ENCODE assay signal across 8 cellular contexts in the genomic region with DNA sequence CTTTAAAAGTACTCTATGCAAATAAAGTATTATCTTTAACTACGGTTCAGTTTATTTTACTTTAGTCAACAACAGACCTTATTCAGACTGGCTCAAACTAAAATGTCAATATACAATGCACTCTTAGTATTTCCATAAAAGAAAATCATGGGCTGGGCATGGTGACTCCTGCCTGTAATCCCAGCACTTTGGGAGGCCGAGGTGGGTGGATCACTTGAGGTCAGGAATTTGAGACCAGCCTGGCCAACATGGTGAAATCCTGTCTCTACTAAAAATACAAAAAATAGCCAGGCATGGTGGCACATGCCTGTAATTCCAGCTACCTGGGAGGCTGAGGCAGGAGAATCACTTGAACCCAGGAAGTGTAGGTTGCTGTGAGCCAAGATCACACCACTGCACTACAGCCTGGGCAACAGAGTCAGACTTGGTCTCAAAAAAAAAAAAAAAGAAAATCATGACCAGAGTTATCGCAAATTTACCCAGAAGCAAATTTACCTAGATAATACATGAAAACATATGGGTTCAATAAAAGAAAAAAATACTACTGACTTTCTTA. TPM values are rescaled to one million over a fixed set of nuclear protein-coding genes. Genes with fewer than 3 reads are reported as not detected.
DNase-seq lines count a peak whose midpoint lies in the region; ATAC-seq and TF ChIP-seq lines count a peak whose summit lies in the region.
"Not testable (repeated sequence)": the region's sequence is repeated elsewhere in the genome, so short reads cannot be mapped to it uniquely, and the experiment has no call there.

No MANE protein-coding gene starts in this region.

- POLR2A ChIA-PET in OCI-LY7 (lab: Charles Lee); activated CD4-positive, alpha-beta T cell treated with anti-CD3 and anti-CD28 coated beads for 36 hours (lab: Charles Lee): not testable (repeated sequence)

- H3K4me3 ChIP-seq in ACC112 (ENCODE audit: low read depth, low read length) (peak overlapping the region; percentile 92; the same call in 1 of the 2 replicates), fibroblast of pulmonary artery (replicated peaks; ENCODE audit: low read depth, low read length) (peak overlapping the region; percentile 98)
- not testable (repeated sequence) for H3K4me3 ChIP-seq in OCI-LY7 (ENCODE audit: low read depth, low read length, poor library complexity, severe bottlenecking)

- H3K36me3 Mint-ChIP-seq in HFFc6 (ENCODE audit: low read depth) (peaks cover 12% of the 10 kb centered on the region), nephron progenitor cell (ENCODE audit: low read depth) (peaks cover 42% of the 10 kb centered on the region)
- H3K36me3 Mint-ChIP-seq in activated CD4-positive, alpha-beta T cell treated with anti-CD3 and anti-CD28 coated beads for 36 hours (ENCODE audit: low read depth): peaks cover 15% of the 10 kb centered on the region
- H3K36me3 Mint-ChIP-seq in activated naive CD8-positive, alpha-beta T cell: not testable (repeated sequence)
- H3K36me3 Mint-ChIP-seq in stimulated activated naive CD8-positive, alpha-beta T cell treated with anti-CD3 and anti-CD28 coated beads, Interleukin-15, Interleukin-2, amounts not matched to agents 100 ng/mL and 50 ng/mL, for 24 hours (ENCODE audit: low read depth): peaks cover 34% of the 10 kb centered on the region

- not testable (repeated sequence) for H3K27ac Mint-ChIP-seq in HFFc6; activated CD4-positive, alpha-beta T cell treated with anti-CD3 and anti-CD28 coated beads for 36 hours; activated naive CD8-positive, alpha-beta T cell; nephron progenitor cell
- H3K27ac Mint-ChIP-seq in stimulated activated naive CD8-positive, alpha-beta T cell treated with anti-CD3 and anti-CD28 coated beads, Interleukin-15, Interleukin-2, amounts not matched to agents 100 ng/mL and 50 ng/mL, for 24 hours: peak overlapping the region; percentile 37

- DNase-seq in HFFc6; OCI-LY7 (ENCODE audit: low spot score); activated CD4-positive, alpha-beta T cell treated with anti-CD3 and anti-CD28 coated beads for 36 hours; fibroblast of pulmonary artery (ENCODE audit: low read depth); nephron progenitor cell: not testable (repeated sequence)

- not testable (repeated sequence) for ATAC-seq in activated CD4-positive, alpha-beta T cell treated with anti-CD3 and anti-CD28 coated beads for 36 hours

- intact Hi-C loops in OCI-LY7 (cut with micrococcal nuclease; ENCODE audit: unreplicated experiment): loop anchor here (2.0 to 5.0 kb wide), 2 partner anchors 21 to 486 kb away; a partner anchor contains a TSS
- intact Hi-C loops in activated CD4-positive, alpha-beta T cell treated with anti-CD3 and anti-CD28 coated beads for 36 hours (cut with DNase I, micrococcal nuclease): not testable (repeated sequence)

- H4K20me1 ChIP-seq in OCI-LY7 (ENCODE audit: insufficient read depth, low read length): not testable (repeated sequence)

- not testable (repeated sequence) for H3K9me2 ChIP-seq in OCI-LY7 (ENCODE audit: insufficient read depth, low read length)

- H3K4me1 Mint-ChIP-seq in HFFc6 (ENCODE audit: low read depth) (peaks cover 22% of the 10 kb centered on the region), nephron progenitor cell (peaks cover 46% of the 10 kb centered on the region)
- peaks cover 17% of the 10 kb centered on the region for H3K4me1 Mint-ChIP-seq in activated CD4-positive, alpha-beta T cell treated with anti-CD3 and anti-CD28 coated beads for 36 hours
- H3K4me1 Mint-ChIP-seq in activated naive CD8-positive, alpha-beta T cell (ENCODE audit: low read depth): peaks cover 30% of the 10 kb centered on the region
- peaks cover 32% of the 10 kb centered on the region for H3K4me1 Mint-ChIP-seq in stimulated activated naive CD8-positive, alpha-beta T cell treated with anti-CD3 and anti-CD28 coated beads, Interleukin-15, Interleukin-2, amounts not matched to agents 100 ng/mL and 50 ng/mL, for 24 hours (ENCODE audit: low read depth)

- H3K79me2 ChIP-seq in ACC112 (ENCODE audit: control insufficient read depth, insufficient read depth, low read length, unreplicated experiment) (peaks cover 19% of the 10 kb centered on the region), OCI-LY7 (ENCODE audit: insufficient read depth, low read depth, low read length) (peaks cover 15% of the 10 kb centered on the region; the same call in 1 of the 2 replicates)

- not testable (repeated sequence) for H3K9me3 ChIP-seq in OCI-LY7 (ENCODE audit: low read length)

- H3K4me1 ChIP-seq in ACC112 (ENCODE audit: control insufficient read depth, insufficient read depth, low read length, unreplicated experiment) (peaks cover 14% of the 10 kb centered on the region), OCI-LY7 (ENCODE audit: insufficient read depth, low read length, poor library complexity, severe bottlenecking) (peaks cover 22% of the 10 kb centered on the region)

- H3K9me3 Mint-ChIP-seq in HFFc6; activated CD4-positive, alpha-beta T cell treated with anti-CD3 and anti-CD28 coated beads for 36 hours (ENCODE audit: low read depth); activated naive CD8-positive, alpha-beta T cell (ENCODE audit: low read depth); nephron progenitor cell; stimulated activated naive CD8-positive, alpha-beta T cell treated with anti-CD3 and anti-CD28 coated beads, Interleukin-15, Interleukin-2, amounts not matched to agents 100 ng/mL and 50 ng/mL, for 24 hours: not testable (repeated sequence)

- H3K4me3 Mint-ChIP-seq in HFFc6 (peak overlapping the region; percentile 96; the same call in 1 of the 2 replicates), nephron progenitor cell (peak overlapping the region; percentile 95)
- H3K4me3 Mint-ChIP-seq in activated CD4-positive, alpha-beta T cell treated with anti-CD3 and anti-CD28 coated beads for 36 hours: peak overlapping the region; percentile 12
- peak overlapping the region; percentile 47 for H3K4me3 Mint-ChIP-seq in activated naive CD8-positive, alpha-beta T cell
- peak overlapping the region; percentile 94 for H3K4me3 Mint-ChIP-seq in stimulated activated naive CD8-positive, alpha-beta T cell treated with anti-CD3 and anti-CD28 coated beads, Interleukin-15, Interleukin-2, amounts not matched to agents 100 ng/mL and 50 ng/mL, for 24 hours

- CTCF ChIA-PET in OCI-LY7 (lab: Charles Lee; ENCODE audit: unreplicated experiment): not testable (repeated sequence)
- CTCF ChIA-PET in activated CD4-positive, alpha-beta T cell treated with anti-CD3 and anti-CD28 coated beads for 36 hours (lab: Charles Lee): interaction anchor here (0.6 kb wide), 1 partner anchor 582 kb away, joined by 5 read pairs; no protein-coding TSS in a partner anchor

- not testable (repeated sequence) for H2AFZ ChIP-seq in ACC112 (ENCODE audit: low read length, unreplicated experiment); OCI-LY7 (ENCODE audit: low read length)

- H3K27me3 Mint-ChIP-seq in HFFc6 (ENCODE audit: insufficient read depth); activated CD4-positive, alpha-beta T cell treated with anti-CD3 and anti-CD28 coated beads for 36 hours; activated naive CD8-positive, alpha-beta T cell; nephron progenitor cell (ENCODE audit: low read depth, poor library complexity); stimulated activated naive CD8-positive, alpha-beta T cell treated with anti-CD3 and anti-CD28 coated beads, Interleukin-15, Interleukin-2, amounts not matched to agents 100 ng/mL and 50 ng/mL, for 24 hours: not testable (repeated sequence)

- H3K27ac ChIP-seq in ACC112 (ENCODE audit: low read depth, low read length); OCI-LY7 (ENCODE audit: low read depth, low read length, poor library complexity, severe bottlenecking): not testable (repeated sequence)

- peak overlapping the region; percentile 98; the same call in 1 of the 2 replicates for H3K4me2 ChIP-seq in OCI-LY7 (ENCODE audit: low read length)

- H3K27me3 ChIP-seq in ACC112 (ENCODE audit: insufficient read depth, low read length): not testable (repeated sequence)

- H3K36me3 ChIP-seq in ACC112 (ENCODE audit: insufficient read depth, low read length): not testable (repeated sequence)
- peaks cover 31% of the 10 kb centered on the region for H3K36me3 ChIP-seq in OCI-LY7 (ENCODE audit: insufficient read depth, low read length)

- BruUV-seq in OCI-LY7 (replicated peaks; lab: Mats Ljungman, UMichigan): not testable (repeated sequence)

- TF ChIP-seq CTCF in HFFc6 (IDR thresholded peaks at IDR 0.05); OCI-LY7 (conservative IDR thresholded peaks at IDR 0.05; ENCODE audit: low read length); fibroblast of pulmonary artery (IDR thresholded peaks at IDR 0.05; ENCODE audit: low read length, missing control alignments); nephron progenitor cell (IDR thresholded peaks at IDR 0.05): not testable (repeated sequence)

RNA-seq across cellular contexts. Expression of a gene that starts 2.2 kb away (rescaled TPM):
- 10 to 100 TPM; 11.5 to 15.1 (median 14.6) TPM for total RNA-seq in HFFc6 (2021; fragmentation: NEBNext Ultra II Directional; extraction: Animal tissue kit (Norgen Biotek cat#: 25700))
- total RNA-seq in OCI-LY7 (2014; rRNA removed; shearing (Covaris generic)): 52.9 and 69.2 TPM in 2 replicates
- 46.2 and 50.5 TPM in 2 replicates for total RNA-seq in OCI-LY7 (2022)
- total RNA-seq in activated CD4-positive, alpha-beta T cell treated with anti-CD3 and anti-CD28 coated beads for 36 hours: 10 to 100 TPM; 13.8 to 16.4 TPM

Comparison
In these comparisons a context has a peak if more than half of its experiments do, and no peak if none do; other contexts are left out.
1. H3K4me3 Mint-ChIP-seq: peak in every context shown above with its lines; median percentile 96 in HFFc6; 95 in nephron progenitor cell; 94 in stimulated activated naive CD8-positive, alpha-beta T cell treated with anti-CD3 and anti-CD28 coated beads, Interleukin-15, Interleukin-2, amounts not matched to agents 100 ng/mL and 50 ng/mL, for 24 hours; 47 in activated naive CD8-positive, alpha-beta T cell; 12 in activated CD4-positive, alpha-beta T cell treated with anti-CD3 and anti-CD28 coated beads for 36 hours.